In genomic region chr1:145706282-145706681, GRCh38 we compare ENCODE assay signal across 18 cellular contexts. TPM values are rescaled to one million over a fixed set of nuclear protein-coding genes. Genes with fewer than 3 reads are reported as not detected.
DNase-seq lines count a peak whose midpoint lies in the region; FAIRE-seq and TF ChIP-seq lines count a peak whose summit lies in the region.
"Had no signal": no experiment of that assay in that cellular context is flagged by ENCODE, and none has a peak within 500 bp of the region (broad histone marks: within the 10 kb centered on the region; RNA-seq: fewer than 3 reads in every experiment).

No MANE protein-coding gene starts in this region.

- H3K18ac ChIP-seq in mesendoderm (ENCODE audit: low read length) = no peak overlapping the region

- H2BK15ac ChIP-seq in mesendoderm (replicated peaks; ENCODE audit: low read depth) = no peak overlapping the region

- no peak overlapping the region for H3K27ac Mint-ChIP-seq in activated CD4-positive, alpha-beta T cell treated with anti-CD3 and anti-CD28 coated beads, Interleukin-2, amount 10 ng/mL, durations not matched to agents 7 days and 5 days
- H3K27ac Mint-ChIP-seq: activated naive CD4-positive, alpha-beta T cell treated with anti-CD3 and anti-CD28 coated beads, Interleukin-2, amount 10 ng/mL, durations not matched to agents 7 days and 5 days had no signal

- no peak overlapping the region for H3K23ac ChIP-seq in mesendoderm (ENCODE audit: low read length)

- CTCF ChIA-PET in activated CD4-positive, alpha-beta T cell treated with anti-CD3 and anti-CD28 coated beads, Interleukin-2, amount 10 ng/mL, durations not matched to agents 7 days and 5 days (lab: Charles Lee) = no interaction called here

- FAIRE-seq in HTR-8/SVneo (lab: Jason Lieb, UNC) = no peak
- FAIRE-seq: GM12878 had no signal

- no CpG with 5 or more reads among the region's 2 CpGs for WGBS in mesendoderm (ENCODE audit: extremely low coverage, insufficient coverage, low lambda C conversion rate)

- H3K36me3 ChIP-seq in brain microvascular endothelial cell (replicated peaks) = no peaks in the 10 kb centered on the region
- H3K36me3 ChIP-seq in mesendoderm (ENCODE audit: control insufficient read depth, insufficient read depth, low read length) = no peaks in the 10 kb centered on the region
- H3K36me3 ChIP-seq in vagina = no peaks in the 10 kb centered on the region
- H3K36me3 ChIP-seq: prostate gland, tibial artery had no signal

- H3K4me1 Mint-ChIP-seq in activated CD4-positive, alpha-beta T cell treated with anti-CD3 and anti-CD28 coated beads, Interleukin-2, amount 10 ng/mL, durations not matched to agents 7 days and 5 days = no peaks in the 10 kb centered on the region
- H3K4me1 Mint-ChIP-seq: activated naive CD4-positive, alpha-beta T cell treated with anti-CD3 and anti-CD28 coated beads, Interleukin-2, amount 10 ng/mL, durations not matched to agents 7 days and 5 days; central memory CD8-positive, alpha-beta T cell had no signal

- H3K4me3 Mint-ChIP-seq in activated CD4-positive, alpha-beta T cell treated with anti-CD3 and anti-CD28 coated beads, Interleukin-2, amount 10 ng/mL, durations not matched to agents 7 days and 5 days = no peak overlapping the region
- H3K4me3 Mint-ChIP-seq: activated naive CD4-positive, alpha-beta T cell treated with anti-CD3 and anti-CD28 coated beads, Interleukin-2, amount 10 ng/mL, durations not matched to agents 7 days and 5 days; central memory CD8-positive, alpha-beta T cell had no signal

- no peak overlapping the region for H3K9ac ChIP-seq in mesendoderm (ENCODE audit: low read length)

- H3K36me3 Mint-ChIP-seq in activated CD4-positive, alpha-beta T cell treated with anti-CD3 and anti-CD28 coated beads, Interleukin-2, amount 10 ng/mL, durations not matched to agents 7 days and 5 days (ENCODE audit: low read depth) = no peaks in the 10 kb centered on the region
- H3K36me3 Mint-ChIP-seq: activated naive CD4-positive, alpha-beta T cell treated with anti-CD3 and anti-CD28 coated beads, Interleukin-2, amount 10 ng/mL, durations not matched to agents 7 days and 5 days had no signal

- intact Hi-C loops in vagina (cut with DNase I) = no loop called here

- no peaks in the 10 kb centered on the region for H3K9me3 ChIP-seq in vagina
- H3K9me3 ChIP-seq: prostate gland, tibial artery had no signal

- H3K56ac ChIP-seq in mesendoderm (ENCODE audit: low read length) = no peak overlapping the region

- no peak overlapping the region for H3K4me2 ChIP-seq in mesendoderm (ENCODE audit: low read length)

- no peak overlapping the region for H4K8ac ChIP-seq in mesendoderm (ENCODE audit: low read depth, low read length)

- no peaks in the 10 kb centered on the region for H3K79me2 ChIP-seq in mesendoderm (ENCODE audit: control insufficient read depth, insufficient read depth, low read length)

- peaks cover 22% of the 10 kb centered on the region for H3K27me3 Mint-ChIP-seq in activated CD4-positive, alpha-beta T cell treated with anti-CD3 and anti-CD28 coated beads, Interleukin-2, amount 10 ng/mL, durations not matched to agents 7 days and 5 days
- H3K27me3 Mint-ChIP-seq: central memory CD8-positive, alpha-beta T cell had no signal

- no peaks in the 10 kb centered on the region for H3K79me1 ChIP-seq in mesendoderm (ENCODE audit: low read length)

- H3K27ac ChIP-seq in brain microvascular endothelial cell (no peak overlapping the region), mesendoderm (ENCODE audit: low read depth, low read length) (no peak overlapping the region), vagina (no peak overlapping the region)
- H3K27ac ChIP-seq: prostate gland, tibial artery, VCaP had no signal

- H2BK5ac ChIP-seq in mesendoderm (ENCODE audit: low read length) = no peak overlapping the region

- peaks cover 3% of the 10 kb centered on the region for H3K4me1 ChIP-seq in mesendoderm (ENCODE audit: control insufficient read depth, low read depth, low read length)
- H3K4me1 ChIP-seq in vagina = no peaks in the 10 kb centered on the region
- H3K4me1 ChIP-seq: prostate gland, tibial artery had no signal

- H3K4ac ChIP-seq in mesendoderm (ENCODE audit: low read depth, low read length) = no peak overlapping the region

- POLR2A ChIA-PET in activated CD4-positive, alpha-beta T cell treated with anti-CD3 and anti-CD28 coated beads, Interleukin-2, amount 10 ng/mL, durations not matched to agents 7 days and 5 days (lab: Charles Lee) = no interaction called here

- H2BK120ac ChIP-seq in mesendoderm (ENCODE audit: low read depth, low read length) = no peak overlapping the region

- H4K5ac ChIP-seq in mesendoderm (ENCODE audit: low read length) = no peak overlapping the region

- DNase-seq in AG10803 (ENCODE audit: low read depth) (peak; percentile 39), HTR-8/SVneo (ENCODE audit: insufficient read length, low spot score) (peak; percentile 45), brain microvascular endothelial cell (peak; percentile 51), kidney glomerular epithelial cell (lab: John Stamatoyannopoulos, UW) (peak; percentile 32), mesendoderm (no peak), NCI-H1092 (lab: John Stamatoyannopoulos, UW) (no peak), vagina (ENCODE audit: extremely low spot score in 2 of 2) (no peak)
- no peak for DNase-seq in activated CD4-positive, alpha-beta T cell treated with anti-CD3 and anti-CD28 coated beads, Interleukin-2, amount 10 ng/mL, durations not matched to agents 7 days and 5 days
- DNase-seq: activated naive CD4-positive, alpha-beta T cell treated with anti-CD3 and anti-CD28 coated beads, Interleukin-2, amount 10 ng/mL, durations not matched to agents 7 days and 5 days; DMS53; KG1; NCI-H1930; NCI-H774; tibial artery had no signal

- no peak for TF ChIP-seq CTCF in AG10803 (conservative IDR thresholded peaks at IDR 0.05; ENCODE audit: low read length)
- TF ChIP-seq CTCF in brain microvascular endothelial cell (IDR thresholded peaks at IDR 0.05; ENCODE audit: low read depth, low read length, missing control alignments) = no peak
- no peak for TF ChIP-seq CTCF in vagina (IDR thresholded peaks at IDR 0.05)

- in situ Hi-C loops in brain microvascular endothelial cell (cut with HindIII; ENCODE audit: low pct_ligation_motif_present, low sequenced_read_pairs) = no loop called here

- H3K4me3 ChIP-seq in AG10803 (ENCODE audit: low read length) = no peak overlapping the region
- H3K4me3 ChIP-seq in brain microvascular endothelial cell (ENCODE audit: low read depth, low read length) = no peak overlapping the region
- H3K4me3 ChIP-seq in mesendoderm (ENCODE audit: low read length) = no peak overlapping the region
- no peak overlapping the region for H3K4me3 ChIP-seq in vagina
- H3K4me3 ChIP-seq: GM12878, prostate gland, tibial artery had no signal

- no peak overlapping the region for H2AK5ac ChIP-seq in mesendoderm (ENCODE audit: low read length)

- TF ChIP-seq POLR2A in vagina (IDR thresholded peaks at IDR 0.05) = no peak

- H3K9me3 Mint-ChIP-seq in activated CD4-positive, alpha-beta T cell treated with anti-CD3 and anti-CD28 coated beads, Interleukin-2, amount 10 ng/mL, durations not matched to agents 7 days and 5 days = no peaks in the 10 kb centered on the region
- H3K9me3 Mint-ChIP-seq: activated naive CD4-positive, alpha-beta T cell treated with anti-CD3 and anti-CD28 coated beads, Interleukin-2, amount 10 ng/mL, durations not matched to agents 7 days and 5 days; central memory CD8-positive, alpha-beta T cell had no signal

- H3K27me3 ChIP-seq in brain microvascular endothelial cell (replicated peaks) = no peaks in the 10 kb centered on the region
- H3K27me3 ChIP-seq in mesendoderm (ENCODE audit: insufficient read depth, low read length, poor library complexity) = no peaks in the 10 kb centered on the region
- no peaks in the 10 kb centered on the region for H3K27me3 ChIP-seq in vagina
- H3K27me3 ChIP-seq: tibial artery had no signal

RNA-seq across cellular contexts. Expression of gene PDZK1, which starts 0.9 kb away (rescaled TPM):
- 0.27 TPM for polyA plus RNA-seq in mesendoderm (2013, experiment 1 of 2)
- polyA plus RNA-seq in mesendoderm (2013, experiment 2 of 2) = 0.56 TPM
- 0.49 TPM for total RNA-seq in vagina
- total RNA-seq in activated CD4-positive, alpha-beta T cell treated with anti-CD3 and anti-CD28 coated beads, Interleukin-2, amount 10 ng/mL, durations not matched to agents 7 days and 5 days = under 1 TPM; 0.25 to 0.42 TPM

RNA-seq across cellular contexts. Expression of gene CD160, which starts 13.0 kb away (rescaled TPM):
- polyA plus RNA-seq in mesendoderm (2013, experiment 1 of 2) = not detected
- polyA plus RNA-seq in mesendoderm (2013, experiment 2 of 2) = not detected
- 0.49 TPM for total RNA-seq in vagina
- total RNA-seq in activated CD4-positive, alpha-beta T cell treated with anti-CD3 and anti-CD28 coated beads, Interleukin-2, amount 10 ng/mL, durations not matched to agents 7 days and 5 days = not detected
- total RNA-seq: prostate gland had no signal

Comparison
In these comparisons a context has a peak if more than half of its experiments do, and no peak if none do; other contexts are left out.
1. DNase-seq: peak in AG10803 (single experiment), HTR-8/SVneo (single experiment), brain microvascular endothelial cell (single experiment) and kidney glomerular epithelial cell (single experiment); none in mesendoderm (single experiment), NCI-H1092 (single experiment), vagina (0 of 2) and activated CD4-positive, alpha-beta T cell treated with anti-CD3 and anti-CD28 coated beads, Interleukin-2, amount 10 ng/mL, durations not matched to agents 7 days and 5 days (single experiment).